In the genomic region with DNA sequence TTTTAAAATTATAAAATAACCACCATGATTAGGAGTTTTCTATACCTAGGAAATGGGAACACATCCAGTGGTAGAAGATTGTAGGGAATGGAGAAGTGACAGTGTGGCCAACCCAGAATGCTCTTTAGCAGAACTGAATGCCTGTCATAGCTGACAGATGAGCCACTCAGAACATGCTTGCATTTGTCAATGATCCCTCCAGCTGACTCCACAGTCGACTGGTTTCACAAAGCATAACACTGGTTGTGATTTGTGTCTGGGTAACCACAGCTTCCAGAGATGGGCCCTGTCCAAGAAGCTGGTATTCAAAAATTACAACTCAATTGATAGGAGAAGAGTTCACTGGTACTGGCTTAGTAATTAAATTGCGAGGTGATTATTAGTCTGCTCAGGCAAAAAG, we compare ENCODE assay signal across 13 cellular contexts. TPM values are rescaled to one million over a fixed set of nuclear protein-coding genes. Genes with fewer than 3 reads are reported as not detected.
DNase-seq lines count a peak whose midpoint lies in the region; FAIRE-seq and TF ChIP-seq lines count a peak whose summit lies in the region.
"Had no signal": no experiment of that assay in that cellular context is flagged by ENCODE, and none has a peak within 500 bp of the region (broad histone marks: within the 10 kb centered on the region; RNA-seq: fewer than 3 reads in every experiment).

No MANE protein-coding gene starts in this region.

- peak; percentile 94 for FAIRE-seq in RCC 7860 (lab: Jason Lieb, UNC)
- FAIRE-seq: H54 had no signal

- H3K36me3 Mint-ChIP-seq in osteocyte (ENCODE audit: unreplicated experiment): no peaks in the 10 kb centered on the region
- H3K36me3 Mint-ChIP-seq: activated naive CD8-positive, alpha-beta T cell had no signal

- no peaks in the 10 kb centered on the region for H3K27me3 Mint-ChIP-seq in osteocyte (ENCODE audit: unreplicated experiment)

- DNase-seq in GM04503 (ENCODE audit: low read depth) (peak; percentile 84), RCC 7860 (ENCODE audit: low spot score) (peak; percentile 87), fibroblast of gingiva (ENCODE audit: low read depth) (peak; percentile 81), osteocyte (ENCODE audit: extremely low spot score, unreplicated experiment) (no peak), NCI-H510A (lab: John Stamatoyannopoulos, UW) (no peak), DMS 273 treated with DMSO at 0.1 percent for 48 hours (lab: John Stamatoyannopoulos, UW) (no peak)
- DNase-seq in activated CD4-positive, alpha-beta T cell treated with anti-CD3 and anti-CD28 coated beads, Interleukin-2, amount 50 U/mL, for 1 hour: no peak
- DNase-seq: DMS79 treated with DMSO at 0.1 percent for 48 hours, SIG-M5, upper lobe of left lung had no signal

- H3K27ac Mint-ChIP-seq in osteocyte (ENCODE audit: unreplicated experiment): peak overlapping the region; percentile 27
- H3K27ac Mint-ChIP-seq: activated naive CD8-positive, alpha-beta T cell; progenitor cell of endocrine pancreas had no signal

- no peak overlapping the region for H3K4me3 Mint-ChIP-seq in osteocyte (ENCODE audit: unreplicated experiment)
- H3K4me3 Mint-ChIP-seq: activated naive CD8-positive, alpha-beta T cell had no signal

- peaks cover 40% of the 10 kb centered on the region for H3K4me1 Mint-ChIP-seq in osteocyte (ENCODE audit: unreplicated experiment)

- H3K9me3 Mint-ChIP-seq in osteocyte (ENCODE audit: unreplicated experiment): no peaks in the 10 kb centered on the region

- TF ChIP-seq CTCF in osteocyte (IDR thresholded peaks at IDR 0.05): no peak

RNA-seq across cellular contexts. Expression of a gene that starts 9.0 kb away (rescaled TPM):
- total RNA-seq in osteocyte: 169 and 172 TPM in 2 replicates

Comparison
In these comparisons a context has a peak if more than half of its experiments do, and no peak if none do; other contexts are left out.
1. DNase-seq: peak in GM04503 (single experiment), RCC 7860 (single experiment) and fibroblast of gingiva (single experiment); none in osteocyte (single experiment), NCI-H510A (single experiment), DMS 273 treated with DMSO at 0.1 percent for 48 hours (single experiment) and activated CD4-positive, alpha-beta T cell treated with anti-CD3 and anti-CD28 coated beads, Interleukin-2, amount 50 U/mL, for 1 hour (single experiment).